In genomic region chr7:128946936-128947830, GRCh38 we compare ENCODE assay signal across 13 cellular contexts. TPM values are rescaled to one million over a fixed set of nuclear protein-coding genes. Genes with fewer than 3 reads are reported as not detected.
DNase-seq lines count a peak whose midpoint lies in the region; ATAC-seq and TF ChIP-seq lines count a peak whose summit lies in the region.
"Had no signal": no experiment of that assay in that cellular context is flagged by ENCODE, and none has a peak within 500 bp of the region (broad histone marks: within the 10 kb centered on the region; RNA-seq: fewer than 3 reads in every experiment).

No MANE protein-coding gene starts in this region.

- BruUV-seq in Caco-2 (replicated peaks; lab: Mats Ljungman, UMichigan), result no TSS peak

- no peak overlapping the region for H4K5ac ChIP-seq in H9 (ENCODE audit: insufficient read length, low read depth, low read length)

- no peak overlapping the region for H2AK5ac ChIP-seq in H9 (ENCODE audit: insufficient read length, low read length)

- intact Hi-C loops in Caco-2 (cut with micrococcal nuclease; ENCODE audit: unreplicated experiment) (loop anchor here (5.0 kb wide), 1 partner anchor 45 kb away; no protein-coding TSS in a partner anchor), mucosa of descending colon (cut with DNase I, micrococcal nuclease) (no loop called here)

- H3K27ac Mint-ChIP-seq in Caco-2 (ENCODE audit: unreplicated experiment) (no peak overlapping the region), H9 (no peak overlapping the region)
- H3K27ac Mint-ChIP-seq in activated CD8-positive, alpha-beta T cell treated with anti-CD3 and anti-CD28 coated beads, Interleukin-2, amount 10 ng/mL, durations not matched to agents 7 days and 5 days, result peak overlapping the region; percentile 11

- POLR2A ChIA-PET in Caco-2 (lab: Charles Lee), result no interaction called here
- POLR2A ChIA-PET in activated CD8-positive, alpha-beta T cell treated with anti-CD3 and anti-CD28 coated beads, Interleukin-2, amount 10 ng/mL, durations not matched to agents 7 days and 5 days (lab: Charles Lee), result interaction anchor here (1.0 to 1.9 kb wide), 2 partner anchors 13 kb away, joined by 3 to 4 read pairs; no protein-coding TSS in a partner anchor

- DNase-seq in Caco-2, result no peak
- DNase-seq in H9, result peak; percentile 76
- DNase-seq in activated CD8-positive, alpha-beta T cell treated with anti-CD3 and anti-CD28 coated beads, Interleukin-2, amount 10 ng/mL, durations not matched to agents 7 days and 5 days, result no peak
- peak in 1 of 3 donors; percentile 29 for DNase-seq in mucosa of descending colon
- DNase-seq in ureter (ENCODE audit: low spot score), result no peak
- DNase-seq in DMS153 treated with DMSO at 0.1 percent for 48 hours (lab: John Stamatoyannopoulos, UW; ENCODE audit: unreplicated experiment), result no peak
- DNase-seq in central memory CD4-positive, alpha-beta T cell, result no peak
- no peak for DNase-seq in HuH-7.5 (ENCODE audit: low spot score)
- DNase-seq: activated T-cell treated with anti-CD3 and anti-CD28 coated beads for 4 hours, GF-D8, midbrain, NCI-H526 treated with DMSO at 0.1 percent for 48 hours, T-helper 1 cell had no signal

- no peak overlapping the region for H2BK120ac ChIP-seq in H9 (ENCODE audit: low read depth, low read length, poor library complexity, severe bottlenecking)

- TF ChIP-seq CTCF in Caco-2 (IDR thresholded peaks at IDR 0.05; ENCODE audit: insufficient read depth in 1 of 2, low read depth in 1 of 2, low read length in 1 of 2, severe bottlenecking in 1 of 2, unreplicated experiment in 1 of 2) (peak; percentile 17 to 27), H9 (conservative IDR thresholded peaks at IDR 0.05) (peak; percentile 68), mucosa of descending colon (IDR thresholded peaks at IDR 0.05) (no peak)

- H3K9ac ChIP-seq in H9 (ENCODE audit: extremely low read depth, insufficient read length, low read length), result no peak overlapping the region

- no peak overlapping the region for H3K56ac ChIP-seq in H9 (ENCODE audit: insufficient read length, low read depth, low read length)

- H3K9me3 ChIP-seq in Caco-2 (no peaks in the 10 kb centered on the region), H9 (ENCODE audit: control insufficient read depth, low read depth, low read length) (no peaks in the 10 kb centered on the region), mucosa of descending colon (no peaks in the 10 kb centered on the region)

- H3K27ac ChIP-seq in H9 (ENCODE audit: insufficient read length, low read depth, low read length), result no peak overlapping the region

- H3K27me3 ChIP-seq in Caco-2 (replicated peaks; ENCODE audit: control insufficient read depth, insufficient read depth, low read length) (no peaks in the 10 kb centered on the region), H9 (ENCODE audit: insufficient read depth, low read length) (no peaks in the 10 kb centered on the region)

- H3K4ac ChIP-seq in H9 (ENCODE audit: low read depth, low read length), result no peak overlapping the region

- H2BK5ac ChIP-seq in H9 (ENCODE audit: insufficient read length, low read length), result no peak overlapping the region

- no peak overlapping the region for H3K4me2 ChIP-seq in H9 (ENCODE audit: insufficient read depth, insufficient read length, low read length)

- H3K4me1 Mint-ChIP-seq in Caco-2 (ENCODE audit: low read depth, unreplicated experiment) (no peaks in the 10 kb centered on the region), H9 (peaks cover 3 to 5% of the 10 kb centered on the region in 2 experiments; a peak in 2 of 4 replicates)
- H3K4me1 Mint-ChIP-seq in activated CD8-positive, alpha-beta T cell treated with anti-CD3 and anti-CD28 coated beads, Interleukin-2, amount 10 ng/mL, durations not matched to agents 7 days and 5 days (ENCODE audit: low read depth), result peaks cover 5% of the 10 kb centered on the region

- H3K9me3 Mint-ChIP-seq in Caco-2 (ENCODE audit: unreplicated experiment), result no peaks in the 10 kb centered on the region
- no peaks in the 10 kb centered on the region for H3K9me3 Mint-ChIP-seq in H9
- H3K9me3 Mint-ChIP-seq in activated CD8-positive, alpha-beta T cell treated with anti-CD3 and anti-CD28 coated beads, Interleukin-2, amount 10 ng/mL, durations not matched to agents 7 days and 5 days (ENCODE audit: insufficient read depth), result no peaks in the 10 kb centered on the region

- H3K36me3 ChIP-seq in Caco-2 (ENCODE audit: control insufficient read depth, insufficient read depth, low read length) (no peaks in the 10 kb centered on the region), mucosa of descending colon (ENCODE audit: low read depth) (no peaks in the 10 kb centered on the region)

- no peaks in the 10 kb centered on the region for H3K79me1 ChIP-seq in H9 (ENCODE audit: insufficient read depth, low read depth, low read length, poor library complexity, severe bottlenecking)

- H4K91ac ChIP-seq in H9 (ENCODE audit: insufficient read length, low read depth, low read length), result no peak overlapping the region

- no peak overlapping the region for H2AFZ ChIP-seq in H9 (ENCODE audit: low read length)

- CTCF ChIA-PET in Caco-2 (lab: Charles Lee), result interaction anchor here (0.6 to 1.4 kb wide), 3 partner anchors 37 to 144 kb away, joined by 3 to 7 read pairs (median 3); partner anchors contain the start of gene KCP
- CTCF ChIA-PET in activated CD8-positive, alpha-beta T cell treated with anti-CD3 and anti-CD28 coated beads, Interleukin-2, amount 10 ng/mL, durations not matched to agents 7 days and 5 days (lab: Charles Lee), result interaction anchor here (1.0 to 1.4 kb wide), 5 partner anchors 10 to 492 kb away, joined by 3 to 5 read pairs (median 4); no protein-coding TSS in a partner anchor

- H2BK12ac ChIP-seq in H9 (ENCODE audit: insufficient read length, low read depth, low read length), result no peak overlapping the region

- H3K14ac ChIP-seq in H9 (ENCODE audit: insufficient read depth, low read length), result no peak overlapping the region

- H3K4me1 ChIP-seq in Caco-2 (no peaks in the 10 kb centered on the region), H9 (ENCODE audit: insufficient read depth, low read length) (no peaks in the 10 kb centered on the region), mucosa of descending colon (ENCODE audit: low read depth) (no peaks in the 10 kb centered on the region)

- no peaks in the 10 kb centered on the region for H4K20me1 ChIP-seq in H9 (ENCODE audit: control insufficient read depth, insufficient read depth, insufficient read length)

- H4K8ac ChIP-seq in H9 (replicated peaks; ENCODE audit: insufficient read length, low read depth, low read length), result no peak overlapping the region

- H3K27me3 Mint-ChIP-seq in Caco-2 (ENCODE audit: insufficient read depth, unreplicated experiment), result no peaks in the 10 kb centered on the region
- peaks cover 4% of the 10 kb centered on the region for H3K27me3 Mint-ChIP-seq in H9 (ENCODE audit: low read depth)
- H3K27me3 Mint-ChIP-seq in activated CD8-positive, alpha-beta T cell treated with anti-CD3 and anti-CD28 coated beads, Interleukin-2, amount 10 ng/mL, durations not matched to agents 7 days and 5 days (ENCODE audit: low read depth), result no peaks in the 10 kb centered on the region

- H2BK20ac ChIP-seq in H9 (ENCODE audit: low read depth, low read length, poor library complexity, severe bottlenecking), result no peak overlapping the region

- WGBS in H9 (ENCODE audit: extremely low coverage, insufficient read length, low lambda C conversion rate), result no CpG with 5 or more reads among the region's 22 CpGs

- no peak overlapping the region for H3K23ac ChIP-seq in H9 (ENCODE audit: insufficient read length, low read depth, low read length)

- H3K4me3 ChIP-seq in Caco-2 (ENCODE audit: low read depth, low read length) (no peak overlapping the region), mucosa of descending colon (no peak overlapping the region)

- no peaks in the 10 kb centered on the region for H3K79me2 ChIP-seq in H9 (ENCODE audit: insufficient read depth, low read length)

- H3K4me3 Mint-ChIP-seq in Caco-2 (ENCODE audit: unreplicated experiment) (no peak overlapping the region), H9 (no peak overlapping the region)
- H3K4me3 Mint-ChIP-seq in activated CD8-positive, alpha-beta T cell treated with anti-CD3 and anti-CD28 coated beads, Interleukin-2, amount 10 ng/mL, durations not matched to agents 7 days and 5 days, result no peak overlapping the region

- H3K23me2 ChIP-seq in H9 (ENCODE audit: insufficient read length, low read depth, low read length, poor library complexity, severe bottlenecking), result no peaks in the 10 kb centered on the region

- H3K36me3 Mint-ChIP-seq in Caco-2 (ENCODE audit: insufficient read depth, unreplicated experiment), result peaks cover 22% of the 10 kb centered on the region
- peaks cover 0 to 9% (median 5%) of the 10 kb centered on the region in 3 experiments; a peak in 3 of 7 replicates for H3K36me3 Mint-ChIP-seq in H9 (ENCODE audit: insufficient read depth in 1 of 3, low read depth in 3 of 3)
- H3K36me3 Mint-ChIP-seq in activated CD8-positive, alpha-beta T cell treated with anti-CD3 and anti-CD28 coated beads, Interleukin-2, amount 10 ng/mL, durations not matched to agents 7 days and 5 days (ENCODE audit: low read depth), result peaks cover 17% of the 10 kb centered on the region

- no peak overlapping the region for H3T11ph ChIP-seq in H9 (ENCODE audit: low read length)

- no peak overlapping the region for H3K18ac ChIP-seq in H9 (ENCODE audit: insufficient read length, low read depth, low read length)

- peak; percentile 31 for ATAC-seq in activated CD8-positive, alpha-beta T cell treated with anti-CD3 and anti-CD28 coated beads, Interleukin-2, amount 10 ng/mL, durations not matched to agents 7 days and 5 days
- peak; percentile 19 for ATAC-seq in mucosa of descending colon

- H2BK15ac ChIP-seq in H9 (ENCODE audit: low read depth, low read length), result no peak overlapping the region

RNA-seq across cellular contexts. Expression of gene IRF5, which starts 9.5 kb away (rescaled TPM):
- 1.2 and 1.8 TPM in 2 replicates for total RNA-seq in Caco-2 (2022)
- 0.70 and 0.74 TPM in 2 replicates for total RNA-seq in H9 (2021)
- 1 to 10 TPM; 7.4 to 8.0 TPM for total RNA-seq in activated CD8-positive, alpha-beta T cell treated with anti-CD3 and anti-CD28 coated beads, Interleukin-2, amount 10 ng/mL, durations not matched to agents 7 days and 5 days
- total RNA-seq in mucosa of descending colon, result 10 to 100 TPM in 1 of 3 donors, 1 to 10 TPM in 2; 6.9 to 10.1 (median 9.0) TPM
- 32.0 TPM for total RNA-seq in ureter

RNA-seq across cellular contexts. Expression of gene KCP, which starts 36.7 kb away (rescaled TPM):
- total RNA-seq in Caco-2 (2022), result 0.23 and 0.50 TPM in 2 replicates
- total RNA-seq in H9 (2021), result 4.8 and 5.3 TPM in 2 replicates
- total RNA-seq in activated CD8-positive, alpha-beta T cell treated with anti-CD3 and anti-CD28 coated beads, Interleukin-2, amount 10 ng/mL, durations not matched to agents 7 days and 5 days, result under 1 TPM in 1 of 2 experiments, not detected in 1; 0.21 TPM
- 1 to 10 TPM in 2 of 3 donors, under 1 TPM in 1; 0.47 to 1.7 (median 1.4) TPM for total RNA-seq in mucosa of descending colon
- total RNA-seq in ureter, result 14.5 TPM
